ENCODE assay signal across 8 cellular contexts in the genomic region with DNA sequence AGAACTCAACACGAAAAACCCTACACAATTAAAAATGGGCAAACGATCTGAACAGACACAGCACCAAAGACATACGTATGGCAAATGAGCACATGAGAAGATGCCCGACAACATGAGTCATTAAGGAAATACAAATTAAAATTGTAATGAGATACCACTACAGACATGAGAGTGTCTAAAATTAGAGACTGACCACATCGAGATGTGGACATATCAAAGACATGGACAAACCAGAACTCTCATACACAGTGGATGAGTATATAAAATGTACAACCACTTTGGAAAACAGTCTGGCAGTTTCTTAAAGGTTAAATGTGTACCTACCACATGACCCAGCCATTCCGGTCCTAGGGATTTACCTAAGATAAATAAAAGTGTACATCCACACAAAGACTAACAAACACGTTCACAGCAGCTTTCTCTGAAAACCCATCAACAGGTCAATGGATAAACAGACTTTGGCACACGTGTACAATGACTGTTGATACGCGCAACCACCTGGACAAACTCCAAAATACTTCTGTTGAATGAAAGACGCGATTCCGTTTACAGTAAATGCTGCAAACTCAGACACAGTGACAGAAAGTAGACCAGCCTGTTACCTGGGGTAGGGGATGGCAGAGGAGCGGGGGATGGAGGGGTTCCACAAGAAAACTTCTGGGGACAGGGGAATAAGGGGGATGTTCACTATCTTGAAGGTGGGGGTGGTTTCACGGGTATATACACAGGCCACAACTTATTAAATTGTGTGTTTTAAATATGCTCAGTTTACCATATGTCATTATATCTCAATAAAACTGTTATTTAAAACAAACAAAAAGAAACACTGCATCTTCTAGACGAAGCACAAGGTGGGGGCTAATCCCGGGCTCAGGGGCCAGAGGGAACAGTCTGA. TPM values are rescaled to one million over a fixed set of nuclear protein-coding genes. Genes with fewer than 3 reads are reported as not detected.
A peak's percentile ranks its signal among the peaks of the same experiment; 100 is the strongest.
DNase-seq lines count a peak whose midpoint lies in the region; ATAC-seq and TF ChIP-seq lines count a peak whose summit lies in the region.

No MANE protein-coding gene starts in this region.

- no peaks in the 10 kb centered on the region for H4K20me1 ChIP-seq in MM.1S (ENCODE audit: insufficient read depth, low read length)

- no peaks in the 10 kb centered on the region for H3K9me3 Mint-ChIP-seq in Calu3 (ENCODE audit: low read depth, unreplicated experiment)
- H3K9me3 Mint-ChIP-seq in natural killer cell: no peaks in the 10 kb centered on the region

- H3K27ac ChIP-seq in MM.1S (ENCODE audit: low read length) (peak overlapping the region; percentile 94), ascending aorta (peak overlapping the region in 1 of 2 donors; percentile 36)

- H3K4me3 ChIP-seq in MM.1S (ENCODE audit: low read length) (peak overlapping the region; percentile 72), ascending aorta (peak overlapping the region in 1 of 2 donors; percentile 76)

- H3K27me3 ChIP-seq in MM.1S (replicated peaks; ENCODE audit: insufficient read depth, low read length) (no peaks in the 10 kb centered on the region), ascending aorta (no peaks in the 10 kb centered on the region)

- H3F3A ChIP-seq in MM.1S (ENCODE audit: insufficient read depth, low read length): peaks cover 47% of the 10 kb centered on the region

- H3K36me3 Mint-ChIP-seq in Calu3 (ENCODE audit: insufficient read depth, unreplicated experiment) (peaks cover 15% of the 10 kb centered on the region), natural killer cell (no peaks in the 10 kb centered on the region)

- no TSS peak for BruUV-seq in Calu3 (replicated peaks; lab: Mats Ljungman, UMichigan)

- 0 out of 2 replicates have a peak overlapping the region, but pooled peaks have one; percentile 3 for H2AFZ ChIP-seq in MM.1S (ENCODE audit: low read length)

- peaks cover 35% of the 10 kb centered on the region for H3K4me1 Mint-ChIP-seq in Calu3 (ENCODE audit: low read depth, unreplicated experiment)
- peaks cover 56% of the 10 kb centered on the region in 2 donors for H3K4me1 Mint-ChIP-seq in natural killer cell

- peak overlapping the region; percentile 98 for H3K4me2 ChIP-seq in MM.1S (ENCODE audit: low read depth, low read length)

- CTCF ChIA-PET in Calu3 (lab: Charles Lee): interaction anchor here (1.2 to 2.2 kb wide), 3 partner anchors 9 to 55 kb away, joined by 3 to 9 read pairs (median 8); no protein-coding TSS in a partner anchor

- peak overlapping the region; percentile 87 for H3K9ac ChIP-seq in MM.1S (ENCODE audit: low read length)

- H3K9me3 ChIP-seq in MM.1S (replicated peaks; ENCODE audit: insufficient read depth, low read length): no peaks in the 10 kb centered on the region
- H3K9me3 ChIP-seq in ascending aorta: no peaks in the 10 kb centered on the region

- no peaks in the 10 kb centered on the region for H3K9me2 ChIP-seq in MM.1S (replicated peaks; ENCODE audit: insufficient read depth, low read length)

- ATAC-seq in natural killer cell (peak; percentile 1 to 4 (median 1)), HG03378 (IDR thresholded peaks at IDR 0.05; ENCODE audit: unreplicated experiment) (no peak), GM18511 (IDR thresholded peaks at IDR 0.05; ENCODE audit: unreplicated experiment) (no peak)

- H3K27me3 Mint-ChIP-seq in Calu3 (ENCODE audit: unreplicated experiment): no peaks in the 10 kb centered on the region
- no peaks in the 10 kb centered on the region for H3K27me3 Mint-ChIP-seq in natural killer cell (ENCODE audit: low read depth in 2 of 2)

- intact Hi-C loops in Calu3 (cut with micrococcal nuclease; ENCODE audit: unreplicated experiment): no loop called here
- intact Hi-C loops in natural killer cell (cut with micrococcal nuclease): loop anchor here (2.0 to 5.0 kb wide), 2 partner anchors 103 to 596 kb away; partner anchors contain the start of gene RNF168
- intact Hi-C loops in ascending aorta (cut with DNase I): no loop called here

- no peak for TF ChIP-seq CTCF in Calu3 (IDR thresholded peaks at IDR 0.05; ENCODE audit: unreplicated experiment)
- TF ChIP-seq CTCF in MM.1S (IDR thresholded peaks at IDR 0.05; ENCODE audit: low read length): no peak
- no peak for TF ChIP-seq CTCF in natural killer cell (IDR thresholded peaks at IDR 0.05)
- TF ChIP-seq CTCF in ascending aorta (IDR thresholded peaks at IDR 0.05): no peak

- H3K79me2 ChIP-seq in MM.1S (ENCODE audit: low read length): peaks cover 73% of the 10 kb centered on the region

- H3K36me3 ChIP-seq in MM.1S (replicated peaks; ENCODE audit: insufficient read depth, low read length) (no peaks in the 10 kb centered on the region), ascending aorta (no peaks in the 10 kb centered on the region)

- H3K27ac Mint-ChIP-seq in Calu3 (ENCODE audit: unreplicated experiment) (peak overlapping the region; percentile 44), natural killer cell (peak overlapping the region; percentile 97 to 100)

- H3K4me3 Mint-ChIP-seq in Calu3 (ENCODE audit: low read depth, unreplicated experiment) (peak overlapping the region; percentile 82), natural killer cell (peak overlapping the region; percentile 93)

- DNase-seq in Calu3 (no peak), MM.1S (peak; percentile 75), amniotic stem cell (lab: John Stamatoyannopoulos, UW) (peak; percentile 39), natural killer cell (no peak), ascending aorta (ENCODE audit: low spot score in 2 of 2) (no peak)
- no peak for DNase-seq in activated effector memory CD4-positive, alpha-beta T cell treated with Interleukin-2 at 50 U/mL for 16 hours

- peaks cover 24% of the 10 kb centered on the region for H3K4me1 ChIP-seq in MM.1S (ENCODE audit: low read length)
- H3K4me1 ChIP-seq in ascending aorta: peaks cover 6 to 13% of the 10 kb centered on the region in 2 donors

RNA-seq across cellular contexts. Expression of gene TNK2, which starts 2.1 kb away (rescaled TPM):
- total RNA-seq in Calu3 (2022): 50.4 and 53.0 TPM in 2 replicates
- total RNA-seq in natural killer cell: 100 to 1,000 TPM; 169 to 207 (median 171) TPM
- total RNA-seq in ascending aorta: 164 TPM

Comparison
In these comparisons a context has a peak if more than half of its experiments do, and no peak if none do; other contexts are left out.
1. DNase-seq: peak in MM.1S (single experiment) and amniotic stem cell (single experiment); none in Calu3 (single experiment), natural killer cell (single experiment), activated effector memory CD4-positive, alpha-beta T cell treated with Interleukin-2 at 50 U/mL for 16 hours (single experiment) and ascending aorta (0 of 2).
2. ATAC-seq: peak in natural killer cell (3 of 3); none in HG03378 (single experiment) and GM18511 (single experiment).